In the genomic region with DNA sequence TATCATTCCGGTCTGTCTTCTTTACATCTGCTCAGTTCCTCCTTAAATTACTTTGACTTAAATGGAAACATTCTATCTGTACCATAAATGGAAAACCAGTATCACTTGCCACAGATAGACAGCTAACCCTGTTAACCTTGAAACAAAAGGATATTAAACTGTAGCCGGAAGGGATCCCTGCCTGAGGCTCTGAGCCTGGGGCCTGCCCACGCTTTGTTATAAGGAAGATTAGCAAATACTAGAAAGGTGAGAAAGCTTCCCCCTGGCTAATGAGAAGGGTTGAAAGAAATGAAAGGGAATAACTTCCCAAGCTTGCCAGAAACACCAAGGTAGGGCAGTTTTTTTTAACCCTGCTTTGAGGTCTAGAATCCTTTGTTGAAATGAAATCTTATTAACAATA, we compare ENCODE assay signal across 1 cellular context.
TF ChIP-seq lines count a peak whose summit lies in the region.

No MANE protein-coding gene starts in this region.

TF ChIP-seq in GM23338, 12 proteins besides CTCF, POLR2A, EP300 and RAD21 (continued from another document):
- TF ChIP-seq, protein P1, sequence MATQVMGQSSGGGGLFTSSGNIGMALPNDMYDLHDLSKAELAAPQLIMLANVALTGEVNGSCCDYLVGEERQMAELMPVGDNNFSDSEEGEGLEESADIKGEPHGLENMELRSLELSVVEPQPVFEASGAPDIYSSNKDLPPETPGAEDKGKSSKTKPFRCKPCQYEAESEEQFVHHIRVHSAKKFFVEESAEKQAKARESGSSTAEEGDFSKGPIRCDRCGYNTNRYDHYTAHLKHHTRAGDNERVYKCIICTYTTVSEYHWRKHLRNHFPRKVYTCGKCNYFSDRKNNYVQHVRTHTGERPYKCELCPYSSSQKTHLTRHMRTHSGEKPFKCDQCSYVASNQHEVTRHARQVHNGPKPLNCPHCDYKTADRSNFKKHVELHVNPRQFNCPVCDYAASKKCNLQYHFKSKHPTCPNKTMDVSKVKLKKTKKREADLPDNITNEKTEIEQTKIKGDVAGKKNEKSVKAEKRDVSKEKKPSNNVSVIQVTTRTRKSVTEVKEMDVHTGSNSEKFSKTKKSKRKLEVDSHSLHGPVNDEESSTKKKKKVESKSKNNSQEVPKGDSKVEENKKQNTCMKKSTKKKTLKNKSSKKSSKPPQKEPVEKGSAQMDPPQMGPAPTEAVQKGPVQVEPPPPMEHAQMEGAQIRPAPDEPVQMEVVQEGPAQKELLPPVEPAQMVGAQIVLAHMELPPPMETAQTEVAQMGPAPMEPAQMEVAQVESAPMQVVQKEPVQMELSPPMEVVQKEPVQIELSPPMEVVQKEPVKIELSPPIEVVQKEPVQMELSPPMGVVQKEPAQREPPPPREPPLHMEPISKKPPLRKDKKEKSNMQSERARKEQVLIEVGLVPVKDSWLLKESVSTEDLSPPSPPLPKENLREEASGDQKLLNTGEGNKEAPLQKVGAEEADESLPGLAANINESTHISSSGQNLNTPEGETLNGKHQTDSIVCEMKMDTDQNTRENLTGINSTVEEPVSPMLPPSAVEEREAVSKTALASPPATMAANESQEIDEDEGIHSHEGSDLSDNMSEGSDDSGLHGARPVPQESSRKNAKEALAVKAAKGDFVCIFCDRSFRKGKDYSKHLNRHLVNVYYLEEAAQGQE (IDR thresholded peaks at IDR 0.05; ENCODE audit: unreplicated experiment), result no peak
- TF ChIP-seq ZNF462 (CRISPR knock-in tag; IDR thresholded peaks at IDR 0.05) (no peak), NANOG (IDR thresholded peaks at IDR 0.05; ENCODE audit: borderline replicate concordance) (no peak), ZNF114 (CRISPR knock-in tag; IDR thresholded peaks at IDR 0.05) (no peak)
